In genomic region chr6:24933266-24933665, GRCh38 we compare ENCODE assay signal across 12 cellular contexts. TPM values are rescaled to one million over a fixed set of nuclear protein-coding genes. Genes with fewer than 3 reads are reported as not detected.
A peak's percentile ranks its signal among the peaks of the same experiment; 100 is the strongest.
DNase-seq lines count a peak whose midpoint lies in the region; ATAC-seq and TF ChIP-seq lines count a peak whose summit lies in the region.
"Had no signal": no experiment of that assay in that cellular context is flagged by ENCODE, and none has a peak within 500 bp of the region (broad histone marks: within the 10 kb centered on the region; RNA-seq: fewer than 3 reads in every experiment).

No MANE protein-coding gene starts in this region.

- H3K27me3 ChIP-seq in HUES48 (ENCODE audit: control insufficient read depth, insufficient read depth, low read length): no peaks in the 10 kb centered on the region
- no peaks in the 10 kb centered on the region for H3K27me3 ChIP-seq in spleen (replicated peaks in 1 of 7)
- H3K27me3 ChIP-seq: right atrium auricular region had no signal

- no peaks in the 10 kb centered on the region for H3K9me3 Mint-ChIP-seq in activated CD4-positive, alpha-beta T cell treated with anti-CD3 and anti-CD28 coated beads for 36 hours (ENCODE audit: low read depth)
- H3K9me3 Mint-ChIP-seq in activated naive CD8-positive, alpha-beta T cell treated with anti-CD3 and anti-CD28 coated beads for 36 hours: no peaks in the 10 kb centered on the region
- H3K9me3 Mint-ChIP-seq: type B pancreatic cell had no signal

- no peaks in the 10 kb centered on the region for H3K27me3 Mint-ChIP-seq in activated CD4-positive, alpha-beta T cell treated with anti-CD3 and anti-CD28 coated beads for 36 hours
- no peaks in the 10 kb centered on the region for H3K27me3 Mint-ChIP-seq in activated naive CD8-positive, alpha-beta T cell treated with anti-CD3 and anti-CD28 coated beads for 36 hours

- POLR2A ChIA-PET in activated CD4-positive, alpha-beta T cell treated with anti-CD3 and anti-CD28 coated beads for 36 hours (lab: Charles Lee): interaction anchor here (0.5 to 2.5 kb wide), 10 partner anchors 13 to 84 kb away, joined by 3 to 13 read pairs (median 4); no protein-coding TSS in a partner anchor

- H3K4me3 ChIP-seq in HUES48 (ENCODE audit: low read depth, low read length) (0 out of 2 replicates have a peak overlapping the region, but pooled peaks have one; percentile 4), spleen (peak overlapping the region; percentile 27 to 85 (median 59))
- H3K4me3 ChIP-seq: right atrium auricular region had no signal

- TF ChIP-seq POLR2A in spleen (IDR thresholded peaks at IDR 0.05): no peak

- no peak for TF ChIP-seq CTCF in spleen (IDR thresholded peaks at IDR 0.05 in 8 of 11, conservative IDR thresholded peaks at IDR 0.05 in 3 of 11)

- WGBS in spleen, 5 donors: 50 to 68% (median 56%) methylated on average over 3 of the region's 3 CpGs

- ATAC-seq in activated CD4-positive, alpha-beta T cell treated with anti-CD3 and anti-CD28 coated beads for 36 hours: no peak
- ATAC-seq in GM19023 (IDR thresholded peaks at IDR 0.05; ENCODE audit: unreplicated experiment) (no peak), HG03039 (IDR thresholded peaks at IDR 0.05; ENCODE audit: unreplicated experiment) (no peak)

- intact Hi-C loops in activated CD4-positive, alpha-beta T cell treated with anti-CD3 and anti-CD28 coated beads for 36 hours (cut with DNase I, micrococcal nuclease): loop anchor here (2.0 kb wide), 4 partner anchors 50 to 212 kb away; no protein-coding TSS in a partner anchor
- intact Hi-C loops in spleen (cut with DNase I; ENCODE audit: low total_unique reads): loop anchor here (10.0 kb wide), 1 partner anchor 62 kb away; no protein-coding TSS in a partner anchor

- H3K9me3 ChIP-seq in HUES48 (ENCODE audit: control insufficient read depth, insufficient read depth, low read length): no peaks in the 10 kb centered on the region
- H3K9me3 ChIP-seq in spleen: no peaks in the 10 kb centered on the region
- H3K9me3 ChIP-seq: right atrium auricular region had no signal

- CTCF ChIA-PET in activated CD4-positive, alpha-beta T cell treated with anti-CD3 and anti-CD28 coated beads for 36 hours (lab: Charles Lee): interaction anchor here (0.7 to 9.1 kb wide), 48 partner anchors 8 to 225 kb away, joined by 3 to 152 read pairs (median 6); no protein-coding TSS in a partner anchor

- H3K4me1 Mint-ChIP-seq in activated CD4-positive, alpha-beta T cell treated with anti-CD3 and anti-CD28 coated beads for 36 hours: peaks cover 90% of the 10 kb centered on the region
- H3K4me1 Mint-ChIP-seq in activated naive CD8-positive, alpha-beta T cell treated with anti-CD3 and anti-CD28 coated beads for 36 hours: peaks cover 79% of the 10 kb centered on the region

- H3K36me3 ChIP-seq in HUES48 (ENCODE audit: control insufficient read depth, insufficient read depth, low read length): no peaks in the 10 kb centered on the region
- H3K36me3 ChIP-seq in spleen: peaks cover 0 to 36% (median 0%) of the 10 kb centered on the region in 6 donors
- H3K36me3 ChIP-seq: right atrium auricular region had no signal

- H3K27ac Mint-ChIP-seq in activated CD4-positive, alpha-beta T cell treated with anti-CD3 and anti-CD28 coated beads for 36 hours: peak overlapping the region; percentile 95
- H3K27ac Mint-ChIP-seq in activated naive CD8-positive, alpha-beta T cell treated with anti-CD3 and anti-CD28 coated beads for 36 hours: peak overlapping the region; percentile 90
- H3K27ac Mint-ChIP-seq: type B pancreatic cell had no signal

- H3K4me3 Mint-ChIP-seq in activated CD4-positive, alpha-beta T cell treated with anti-CD3 and anti-CD28 coated beads for 36 hours: peak overlapping the region; percentile 93
- peak overlapping the region; percentile 95 for H3K4me3 Mint-ChIP-seq in activated naive CD8-positive, alpha-beta T cell treated with anti-CD3 and anti-CD28 coated beads for 36 hours
- H3K4me3 Mint-ChIP-seq: type B pancreatic cell had no signal

- H3K4me1 ChIP-seq in HUES48 (ENCODE audit: control insufficient read depth, insufficient read depth, low read length) (peaks cover 47% of the 10 kb centered on the region), spleen (peaks cover 25 to 90% (median 69%) of the 10 kb centered on the region in 6 donors)

- no peak overlapping the region for H3K27ac ChIP-seq in HUES48 (ENCODE audit: low read depth, low read length)
- H3K27ac ChIP-seq in spleen: peak overlapping the region; percentile 37 to 94 (median 88)
- H3K27ac ChIP-seq: right atrium auricular region, VCaP had no signal

- peaks cover 7% of the 10 kb centered on the region for H3K36me3 Mint-ChIP-seq in activated CD4-positive, alpha-beta T cell treated with anti-CD3 and anti-CD28 coated beads for 36 hours (ENCODE audit: low read depth)
- peaks cover 19% of the 10 kb centered on the region for H3K36me3 Mint-ChIP-seq in activated naive CD8-positive, alpha-beta T cell treated with anti-CD3 and anti-CD28 coated beads for 36 hours
- H3K36me3 Mint-ChIP-seq: type B pancreatic cell had no signal

- DNase-seq in activated CD4-positive, alpha-beta T cell treated with anti-CD3 and anti-CD28 coated beads for 36 hours: no peak
- no peak for DNase-seq in activated CD4-positive, alpha-beta T cell treated with anti-CD3 and anti-CD28 coated beads, Interleukin-2, amount 50 U/mL, for 1 hour
- no peak for DNase-seq in activated naive CD8-positive, alpha-beta T cell treated with anti-CD3 and anti-CD28 coated beads for 36 hours
- no peak for DNase-seq in spleen
- DNase-seq in NCI-H345 (lab: John Stamatoyannopoulos, UW): no peak
- DNase-seq: amniotic stem cell had no signal

- no peak overlapping the region for H3K9ac ChIP-seq in HUES48 (ENCODE audit: low read depth, low read length)

RNA-seq across cellular contexts. Expression of gene RIPOR2, which starts 2.5 kb away (rescaled TPM):
- total RNA-seq in activated CD4-positive, alpha-beta T cell treated with anti-CD3 and anti-CD28 coated beads for 36 hours: 10 to 100 TPM; 60.0 to 67.0 TPM
- 10 to 100 TPM; 75.2 to 80.0 TPM for total RNA-seq in activated naive CD8-positive, alpha-beta T cell treated with anti-CD3 and anti-CD28 coated beads for 36 hours
- total RNA-seq in spleen: 100 to 1,000 TPM; 128 to 247 (median 172) TPM
- polyA plus RNA-seq in spleen: 10 to 100 TPM; 40.6 to 43.4 (median 41.2) TPM
